ENCODE assay signal across 8 cellular contexts in genomic region chr19:11142528-11143171, GRCh38. TPM values are rescaled to one million over a fixed set of nuclear protein-coding genes. Genes with fewer than 3 reads are reported as not detected.
DNase-seq lines count a peak whose midpoint lies in the region; ATAC-seq and TF ChIP-seq lines count a peak whose summit lies in the region.

No MANE protein-coding gene starts in this region.

- DNase-seq in GM23338 (ENCODE audit: low spot score) (peak; percentile 62), fibroblast of the aortic adventitia (ENCODE audit: low read depth) (peak; percentile 96), neural progenitor cell (ENCODE audit: low spot score) (peak; percentile 78), NCI-H524 (lab: John Stamatoyannopoulos, UW) (no peak)
- DNase-seq in activated T-helper 1 cell treated with anti-CD3 and anti-CD28 coated beads, Interleukin-12 subunit alpha, Interleukin-12 subunit beta, Interleukin-2, Interleukin-4 antibody, amounts not matched to agents 30 ng/mL and 10 ng/mL and 1 ng/mL, durations not matched to agents 14 hours and 24 hours and 36 hours (ENCODE audit: low spot score): no peak

- H3K27ac ChIP-seq in GM23338 (ENCODE audit: low read depth): peak overlapping the region; percentile 81
- no peak overlapping the region for H3K27ac ChIP-seq in neural progenitor cell

- H3K9me3 Mint-ChIP-seq in GM23338 (no peaks in the 10 kb centered on the region), neural progenitor cell (no peaks in the 10 kb centered on the region)
- H3K9me3 Mint-ChIP-seq in activated T-helper 1 cell treated with anti-CD3 and anti-CD28 coated beads, Interleukin-12 subunit alpha, Interleukin-12 subunit beta, Interleukin-2, Interleukin-4 antibody, amounts not matched to agents 30 ng/mL and 10 ng/mL and 1 ng/mL, durations not matched to agents 14 hours and 24 hours and 36 hours: no peaks in the 10 kb centered on the region

- H3K9me3 ChIP-seq in neural progenitor cell (ENCODE audit: low read depth): no peaks in the 10 kb centered on the region

- intact Hi-C loops in activated T-helper 1 cell treated with anti-CD3 and anti-CD28 coated beads, Interleukin-12 subunit alpha, Interleukin-12 subunit beta, Interleukin-2, Interleukin-4 antibody, amounts not matched to agents 30 ng/mL and 10 ng/mL and 1 ng/mL, durations not matched to agents 14 hours and 24 hours and 36 hours (cut with micrococcal nuclease): no loop called here

- H3K4me1 Mint-ChIP-seq in GM23338: peaks cover 22% of the 10 kb centered on the region
- H3K4me1 Mint-ChIP-seq in neural progenitor cell: peaks cover 33% of the 10 kb centered on the region
- H3K4me1 Mint-ChIP-seq in activated T-helper 1 cell treated with anti-CD3 and anti-CD28 coated beads, Interleukin-12 subunit alpha, Interleukin-12 subunit beta, Interleukin-2, Interleukin-4 antibody, amounts not matched to agents 30 ng/mL and 10 ng/mL and 1 ng/mL, durations not matched to agents 14 hours and 24 hours and 36 hours (ENCODE audit: low read depth): peaks cover 5% of the 10 kb centered on the region

- H3K4me3 Mint-ChIP-seq in GM23338 (no peak overlapping the region), neural progenitor cell (no peak overlapping the region)
- no peak overlapping the region for H3K4me3 Mint-ChIP-seq in activated T-helper 1 cell treated with anti-CD3 and anti-CD28 coated beads, Interleukin-12 subunit alpha, Interleukin-12 subunit beta, Interleukin-2, Interleukin-4 antibody, amounts not matched to agents 30 ng/mL and 10 ng/mL and 1 ng/mL, durations not matched to agents 14 hours and 24 hours and 36 hours

- no peaks in the 10 kb centered on the region for H3K27me3 ChIP-seq in GM23338 (ENCODE audit: insufficient read depth)
- H3K27me3 ChIP-seq in neural progenitor cell: no peaks in the 10 kb centered on the region

- ATAC-seq in GM23338 (peak; percentile 23), SK-N-SH treated with all-trans-retinoic acid at 6 μM for 48 hours (peak; percentile 76), HG02852 (IDR thresholded peaks at IDR 0.05; ENCODE audit: unreplicated experiment) (no peak), HG03571 (IDR thresholded peaks at IDR 0.05; ENCODE audit: unreplicated experiment) (no peak)

- H3K79me2 ChIP-seq in GM23338 (replicated peaks; ENCODE audit: insufficient read depth) (no peaks in the 10 kb centered on the region), neural progenitor cell (ENCODE audit: low read depth) (no peaks in the 10 kb centered on the region)

- H3F3A ChIP-seq in GM23338 (replicated peaks; ENCODE audit: low read depth) (peaks cover 29% of the 10 kb centered on the region), neural progenitor cell (ENCODE audit: low read depth) (peaks cover 52% of the 10 kb centered on the region)

- H3K27me3 Mint-ChIP-seq in GM23338 (ENCODE audit: insufficient read depth, low read depth, poor library complexity): peaks cover 15% of the 10 kb centered on the region
- H3K27me3 Mint-ChIP-seq in neural progenitor cell (ENCODE audit: insufficient read depth, low read depth): peaks cover 5% of the 10 kb centered on the region
- no peaks in the 10 kb centered on the region for H3K27me3 Mint-ChIP-seq in activated T-helper 1 cell treated with anti-CD3 and anti-CD28 coated beads, Interleukin-12 subunit alpha, Interleukin-12 subunit beta, Interleukin-2, Interleukin-4 antibody, amounts not matched to agents 30 ng/mL and 10 ng/mL and 1 ng/mL, durations not matched to agents 14 hours and 24 hours and 36 hours (ENCODE audit: insufficient read depth)

- H3K27ac Mint-ChIP-seq in GM23338 (no peak overlapping the region; the same call in 1 of the 2 replicates), neural progenitor cell (no peak overlapping the region)
- no peak overlapping the region for H3K27ac Mint-ChIP-seq in activated T-helper 1 cell treated with anti-CD3 and anti-CD28 coated beads, Interleukin-12 subunit alpha, Interleukin-12 subunit beta, Interleukin-2, Interleukin-4 antibody, amounts not matched to agents 30 ng/mL and 10 ng/mL and 1 ng/mL, durations not matched to agents 14 hours and 24 hours and 36 hours

- no peak overlapping the region for H3K9ac ChIP-seq in neural progenitor cell

- H2AFZ ChIP-seq in GM23338 (no peak overlapping the region), neural progenitor cell (replicated peaks) (no peak overlapping the region)

- TF ChIP-seq CTCF in GM23338 (conservative IDR thresholded peaks at IDR 0.05; ENCODE audit: low read depth in 2 of 2) (no peak), fibroblast of the aortic adventitia (IDR thresholded peaks at IDR 0.05; ENCODE audit: insufficient read depth, low read length) (no peak), neural progenitor cell (IDR thresholded peaks at IDR 0.05) (no peak)

- H3K36me3 ChIP-seq in GM23338 (ENCODE audit: insufficient read depth) (peaks cover 10% of the 10 kb centered on the region), neural progenitor cell (no peaks in the 10 kb centered on the region)

- H3K36me3 Mint-ChIP-seq in GM23338 (ENCODE audit: low read depth): peaks cover 25% of the 10 kb centered on the region
- H3K36me3 Mint-ChIP-seq in neural progenitor cell: peaks cover 14% of the 10 kb centered on the region
- peaks cover 16% of the 10 kb centered on the region for H3K36me3 Mint-ChIP-seq in activated T-helper 1 cell treated with anti-CD3 and anti-CD28 coated beads, Interleukin-12 subunit alpha, Interleukin-12 subunit beta, Interleukin-2, Interleukin-4 antibody, amounts not matched to agents 30 ng/mL and 10 ng/mL and 1 ng/mL, durations not matched to agents 14 hours and 24 hours and 36 hours (ENCODE audit: low read depth)

- no peaks in the 10 kb centered on the region for H3K9me2 ChIP-seq in GM23338 (ENCODE audit: insufficient read depth)

- H4K20me1 ChIP-seq in GM23338 (replicated peaks; ENCODE audit: insufficient read depth) (peaks cover 3% of the 10 kb centered on the region), neural progenitor cell (ENCODE audit: low read depth) (peaks cover 29% of the 10 kb centered on the region)

- H3K4me2 ChIP-seq in GM23338 (peak overlapping the region; percentile 73), neural progenitor cell (peak overlapping the region; percentile 46)

- peaks cover 39% of the 10 kb centered on the region for H3K4me1 ChIP-seq in GM23338 (ENCODE audit: insufficient read depth)
- H3K4me1 ChIP-seq in neural progenitor cell: peaks cover 23% of the 10 kb centered on the region

- H3K4me3 ChIP-seq in GM23338 (peak overlapping the region; percentile 43), fibroblast of the aortic adventitia (ENCODE audit: low read depth, low read length) (peak overlapping the region; percentile 13), neural progenitor cell (no peak overlapping the region)

TF ChIP-seq in GM23338, 12 proteins besides CTCF, POLR2A, EP300 and RAD21 (continues in another document):
- no peak for TF ChIP-seq ETS1 (IDR thresholded peaks at IDR 0.05)

TF ChIP-seq in SK-N-SH treated with all-trans-retinoic acid at 6 μM for 48 hours, 23 proteins besides CTCF, POLR2A, EP300 and RAD21 (continues in another document):
- TF ChIP-seq CSRNP3 (CRISPR knock-in tag; IDR thresholded peaks at IDR 0.05) (no peak), RARB (CRISPR knock-in tag; IDR thresholded peaks at IDR 0.05) (no peak), TOX (CRISPR knock-in tag; IDR thresholded peaks at IDR 0.05; ENCODE audit: borderline replicate concordance) (no peak), ZNF70 (CRISPR knock-in tag; IDR thresholded peaks at IDR 0.05) (no peak), TCF4 (CRISPR knock-in tag; IDR thresholded peaks at IDR 0.05; ENCODE audit: borderline replicate concordance) (no peak), ZC3H10 (CRISPR knock-in tag; IDR thresholded peaks at IDR 0.05) (no peak), ZFP3 (CRISPR knock-in tag; IDR thresholded peaks at IDR 0.05) (no peak), ZNF8 (CRISPR knock-in tag; IDR thresholded peaks at IDR 0.05) (no peak), SNAI2 (CRISPR knock-in tag; IDR thresholded peaks at IDR 0.05) (peak; percentile 64; the same call in 1 of the 2 replicates)

RNA-seq across cellular contexts. Expression of gene SPC24, which starts 12.9 kb away (rescaled TPM):
- total RNA-seq in GM23338 (2014; rRNA removed; shearing (Covaris generic)): 38.7 and 42.2 TPM in 2 replicates
- polyA plus RNA-seq in GM23338 (2016; fragmentation: Nextera tagmentation; extraction: Ambion mirVana): 40.6 and 41.8 TPM in 2 replicates
- 8.9 and 49.0 TPM in 2 replicates for total RNA-seq in fibroblast of the aortic adventitia (ENCODE audit: low replicate concordance)
- total RNA-seq in neural progenitor cell (ENCODE audit: low replicate concordance): 56.7 and 57.1 TPM in 2 replicates
- 30.3 and 30.4 TPM in 2 replicates for total RNA-seq in activated T-helper 1 cell treated with anti-CD3 and anti-CD28 coated beads, Interleukin-12 subunit alpha, Interleukin-12 subunit beta, Interleukin-2, Interleukin-4 antibody, amounts not matched to agents 30 ng/mL and 10 ng/mL and 1 ng/mL, durations not matched to agents 14 hours and 24 hours and 36 hours

RNA-seq across cellular contexts. Expression of gene LDLR, which starts 53.4 kb away (rescaled TPM):
- 160 and 180 TPM in 2 replicates for total RNA-seq in GM23338 (2014; rRNA removed; shearing (Covaris generic))
- polyA plus RNA-seq in GM23338 (2016; fragmentation: Nextera tagmentation; extraction: Ambion mirVana): 57.6 and 59.3 TPM in 2 replicates
- total RNA-seq in fibroblast of the aortic adventitia (ENCODE audit: low replicate concordance) (116 and 217 TPM in 2 replicates), neural progenitor cell (ENCODE audit: low replicate concordance) (39.3 and 78.0 TPM in 2 replicates)
- total RNA-seq in activated T-helper 1 cell treated with anti-CD3 and anti-CD28 coated beads, Interleukin-12 subunit alpha, Interleukin-12 subunit beta, Interleukin-2, Interleukin-4 antibody, amounts not matched to agents 30 ng/mL and 10 ng/mL and 1 ng/mL, durations not matched to agents 14 hours and 24 hours and 36 hours: 115 and 117 TPM in 2 replicates

RNA-seq across cellular contexts. Expression of gene KANK2, which starts 54.7 kb away (rescaled TPM):
- total RNA-seq in GM23338 (2014; rRNA removed; shearing (Covaris generic)): 47.5 and 65.4 TPM in 2 replicates
- polyA plus RNA-seq in GM23338 (2016; fragmentation: Nextera tagmentation; extraction: Ambion mirVana): 14.7 and 15.9 TPM in 2 replicates
- total RNA-seq in fibroblast of the aortic adventitia (ENCODE audit: low replicate concordance) (398 and 590 TPM in 2 replicates), neural progenitor cell (ENCODE audit: low replicate concordance) (17.5 and 35.4 TPM in 2 replicates)
- 2.7 and 3.9 TPM in 2 replicates for total RNA-seq in activated T-helper 1 cell treated with anti-CD3 and anti-CD28 coated beads, Interleukin-12 subunit alpha, Interleukin-12 subunit beta, Interleukin-2, Interleukin-4 antibody, amounts not matched to agents 30 ng/mL and 10 ng/mL and 1 ng/mL, durations not matched to agents 14 hours and 24 hours and 36 hours

Comparison
In these comparisons a context has a peak if more than half of its experiments do, and no peak if none do; other contexts are left out.
1. ATAC-seq: peak in GM23338 (single experiment) and SK-N-SH treated with all-trans-retinoic acid at 6 μM for 48 hours (single experiment); none in HG02852 (single experiment) and HG03571 (single experiment).
2. DNase-seq: peak in GM23338 (single experiment), fibroblast of the aortic adventitia (single experiment) and neural progenitor cell (single experiment); none in activated T-helper 1 cell treated with anti-CD3 and anti-CD28 coated beads, Interleukin-12 subunit alpha, Interleukin-12 subunit beta, Interleukin-2, Interleukin-4 antibody, amounts not matched to agents 30 ng/mL and 10 ng/mL and 1 ng/mL, durations not matched to agents 14 hours and 24 hours and 36 hours (single experiment) and NCI-H524 (0 of 2).